ENCODE assay signal across 21 cellular contexts in the genomic region with DNA sequence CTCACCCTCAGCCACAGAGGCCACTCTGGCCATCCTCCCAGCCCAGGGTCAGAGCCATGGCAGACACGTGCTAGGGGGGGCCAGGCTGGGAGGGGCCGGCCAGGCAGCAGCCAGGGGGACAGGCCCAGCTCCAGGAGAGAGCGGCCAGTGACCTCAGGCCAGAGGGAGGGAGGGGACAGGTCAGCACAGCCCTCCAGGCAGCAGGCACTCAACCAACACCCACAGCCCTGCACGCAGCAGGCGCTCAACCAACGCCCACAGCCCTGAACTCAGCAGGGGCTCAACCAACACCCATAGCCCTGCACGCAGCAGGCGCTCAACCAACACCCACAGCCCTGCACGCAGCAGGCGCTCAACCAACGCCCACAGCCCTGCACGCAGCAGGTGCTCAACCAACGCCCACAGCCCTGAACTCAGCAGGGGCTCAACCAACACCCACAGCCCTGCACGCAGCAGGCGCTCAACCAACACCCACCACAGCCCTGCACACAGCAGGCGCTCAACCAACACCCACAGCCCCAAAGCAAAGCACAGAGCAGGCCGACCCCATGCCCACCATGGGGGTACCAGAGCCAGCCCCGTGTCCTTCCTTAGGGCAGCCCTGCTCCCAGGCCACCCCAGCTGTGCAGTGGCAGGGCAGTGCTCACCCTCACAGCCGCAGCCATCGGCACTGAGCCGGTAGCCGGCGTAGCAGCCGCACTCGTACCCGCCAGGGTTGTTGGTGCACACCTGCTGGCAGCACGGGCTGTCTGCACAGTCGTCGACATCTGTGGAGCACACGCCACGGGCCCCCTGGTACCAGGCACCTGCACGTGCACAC. TPM values are rescaled to one million over a fixed set of nuclear protein-coding genes. Genes with fewer than 3 reads are reported as not detected.
"Had no signal": no experiment of that assay in that cellular context is flagged by ENCODE, and none has a peak within 500 bp of the region (broad histone marks: within the 10 kb centered on the region; RNA-seq: fewer than 3 reads in every experiment).

No MANE protein-coding gene starts in this region.

- H3K4me1 ChIP-seq: breast epithelium, pancreas, right lobe of liver had no signal

- H3K27ac ChIP-seq: breast epithelium, esophagus muscularis mucosa, pancreas, right lobe of liver, tibial nerve had no signal

- DNase-seq: activated CD4-positive, alpha-beta memory T cell treated with anti-CD3 and anti-CD28 coated beads, Interleukin-2, amount 10 ng/mL, durations not matched to agents 7 days and 5 days; activated CD4-positive, alpha-beta T cell treated with anti-CD3 and anti-CD28 coated beads for 48 hours; activated CD4-positive, CD25-positive, alpha-beta regulatory T cell; activated effector memory CD4-positive, alpha-beta T cell treated with Interleukin-2 at 50 U/mL for 16 hours; activated T-cell treated with anti-CD3 and anti-CD28 coated beads, Interleukin-2, amount 50 U/mL, for 24 hours; cerebellar nuclear complex; effector memory CD4-positive, alpha-beta T cell; foreskin fibroblast; hippocampal formation; left cardiac atrium; mesendoderm; naive thymus-derived CD8-positive, alpha-beta T cell; right lobe of liver; small intestine; stimulated activated CD4-positive, alpha-beta T cell treated with anti-CD3 and anti-CD28 coated beads, Interleukin-15, amount 100 ng/mL, for 24 hours; stimulated activated CD4-positive, alpha-beta T cell treated with anti-CD3 and anti-CD28 coated beads, Interleukin-2, amount 100 ng/mL, for 48 hours; T1000 had no signal

- H3K27me3 ChIP-seq: breast epithelium, esophagus muscularis mucosa, pancreas, right lobe of liver, tibial nerve had no signal

- H3K9me3 ChIP-seq: breast epithelium, esophagus muscularis mucosa, pancreas, right lobe of liver, tibial nerve had no signal

- H3K36me3 ChIP-seq: breast epithelium, pancreas, right lobe of liver had no signal

- H3K4me3 ChIP-seq: breast epithelium, esophagus muscularis mucosa, pancreas, right lobe of liver, tibial nerve had no signal

RNA-seq across cellular contexts. Expression of a gene that starts 55.9 kb away (rescaled TPM):
- total RNA-seq: activated CD4-positive, alpha-beta memory T cell treated with anti-CD3 and anti-CD28 coated beads, Interleukin-2, amount 10 ng/mL, durations not matched to agents 7 days and 5 days; naive thymus-derived CD8-positive, alpha-beta T cell had no signal
